ENCODE assay signal across 17 cellular contexts in the genomic region with DNA sequence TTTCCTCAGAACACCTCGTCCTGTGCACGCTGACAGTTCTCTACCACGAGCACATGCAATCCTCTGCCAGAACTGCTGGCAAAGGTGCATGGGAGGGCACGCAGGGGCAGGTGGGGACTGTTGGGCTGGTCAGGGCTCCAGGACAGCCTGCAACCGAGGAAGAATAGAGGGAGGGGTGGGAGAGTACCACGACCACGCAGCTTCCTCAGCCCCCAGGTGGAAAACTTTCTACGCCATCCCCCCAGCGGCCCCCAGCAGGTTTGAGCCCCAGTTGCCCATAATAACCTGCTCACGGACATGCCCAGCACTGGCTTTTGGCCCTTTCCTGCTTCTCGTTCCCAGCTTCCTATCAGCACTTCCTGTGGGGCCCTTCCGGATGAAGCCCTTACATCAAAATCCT.
"Had no signal": no experiment of that assay in that cellular context is flagged by ENCODE, and none has a peak within 500 bp of the region (broad histone marks: within the 10 kb centered on the region; RNA-seq: fewer than 3 reads in every experiment).

No MANE protein-coding gene starts in this region.

- H3K9me3 ChIP-seq: esophagus squamous epithelium, gastroesophageal sphincter, mucosa of descending colon, ovary, right atrium auricular region had no signal

- H3K27ac ChIP-seq: esophagus squamous epithelium, gastroesophageal sphincter, left ventricle myocardium inferior, ovary, right atrium auricular region had no signal

- H3K27me3 ChIP-seq: ovary, right atrium auricular region had no signal

- ATAC-seq: gastroesophageal sphincter; left cardiac atrium; mucosa of descending colon; naive thymus-derived CD8-positive, alpha-beta T cell had no signal

- DNase-seq: cortex of kidney; effector memory CD4-positive, alpha-beta T cell; esophagus squamous epithelium; foreskin fibroblast; glutamatergic neuron; immature natural killer cell; left cardiac atrium; left ventricle myocardium inferior; mucosa of descending colon; naive thymus-derived CD8-positive, alpha-beta T cell; nucleus accumbens; ovary; small intestine; stimulated activated CD4-positive, alpha-beta T cell treated with anti-CD3 and anti-CD28 coated beads, Interleukin-2, amount 100 ng/mL, for 48 hours; stimulated activated naive CD4-positive, alpha-beta T cell treated with Interleukin-2 at 50 U/mL for 16 hours had no signal

- H3K36me3 ChIP-seq: esophagus squamous epithelium, gastroesophageal sphincter, left ventricle myocardium inferior, ovary, right atrium auricular region had no signal

- H3K4me3 ChIP-seq: esophagus squamous epithelium, gastroesophageal sphincter, left ventricle myocardium inferior, mucosa of descending colon, ovary, right atrium auricular region had no signal

- H3K4me1 ChIP-seq: esophagus squamous epithelium, gastroesophageal sphincter, left ventricle myocardium inferior, right atrium auricular region had no signal
